Comparison of ENCODE assay signal across 1 cellular context in genomic region chr1:119738100-119738720, GRCh38.
TF ChIP-seq lines count a peak whose summit lies in the region.

No MANE protein-coding gene starts in this region.

TF ChIP-seq in GM23338, 12 proteins besides CTCF, POLR2A, EP300 and RAD21:
- TF ChIP-seq STAT1 (IDR thresholded peaks at IDR 0.05; ENCODE audit: unreplicated experiment): no peak
- TF ChIP-seq ETS1 (IDR thresholded peaks at IDR 0.05): no peak
- TF ChIP-seq POLR2AphosphoS5 (IDR thresholded peaks at IDR 0.05; ENCODE audit: low read depth): 0 out of 2 replicates have a peak, but pooled peaks have one; percentile 18
